Comparison of ENCODE assay signal across 1 cellular context in genomic region chr9:131125288-131126058, GRCh38.
TF ChIP-seq lines count a peak whose summit lies in the region.

TSS of gene NUP214 (plus strand) at chr9:131125586. CDS start at chr9:131125705, 119 bp downstream.

TF ChIP-seq in HepG2, 621 proteins besides CTCF, POLR2A, EP300 and RAD21 (continued from another document and continues in another):
- no peak for TF ChIP-seq NONO (IDR thresholded peaks at IDR 0.05)
- peak; percentile 98 for TF ChIP-seq NONO (CRISPR knock-in tag; conservative IDR thresholded peaks at IDR 0.05)
- TF ChIP-seq ZBTB25 (CRISPR knock-in tag; IDR thresholded peaks at IDR 0.05) = peak; percentile 79
- TF ChIP-seq RXRB (CRISPR knock-in tag; IDR thresholded peaks at IDR 0.05; ENCODE audit: borderline replicate concordance) = peak; percentile 67; the same call in 1 of the 2 replicates
- peak; percentile 95; the same call in 1 of the 2 replicates for TF ChIP-seq RFXAP (CRISPR knock-in tag; IDR thresholded peaks at IDR 0.05; ENCODE audit: borderline replicate concordance)
- TF ChIP-seq ZNF547 (CRISPR knock-in tag; IDR thresholded peaks at IDR 0.05) = peak; percentile 63; the same call in 1 of the 2 replicates
- peak; percentile 85; the same call in 1 of the 2 replicates for TF ChIP-seq ZNF468 (CRISPR knock-in tag; IDR thresholded peaks at IDR 0.05)
- no peak for TF ChIP-seq ZXDC (CRISPR knock-in tag; IDR thresholded peaks at IDR 0.05)
- TF ChIP-seq ZNF891 (CRISPR knock-in tag; IDR thresholded peaks at IDR 0.05) = no peak
- no peak for TF ChIP-seq ZNF224 (CRISPR knock-in tag; IDR thresholded peaks at IDR 0.05)
- peak; percentile 89 for TF ChIP-seq DR1 (CRISPR knock-in tag; IDR thresholded peaks at IDR 0.05)
- TF ChIP-seq HNF4G (IDR thresholded peaks at IDR 0.05; ENCODE audit: borderline replicate concordance, low read depth, low read length) = no peak; the same call in 1 of the 2 replicates
- TF ChIP-seq HNF4G (CRISPR knock-in tag; IDR thresholded peaks at IDR 0.05; ENCODE audit: borderline replicate concordance, low read depth) = peak; percentile 43; the same call in 1 of the 2 replicates
- TF ChIP-seq KLF6 (CRISPR knock-in tag; IDR thresholded peaks at IDR 0.05) = peak; percentile 92
- TF ChIP-seq ETS1 (CRISPR knock-in tag; IDR thresholded peaks at IDR 0.05) = no peak
- no peak for TF ChIP-seq ARNTL (CRISPR knock-in tag; IDR thresholded peaks at IDR 0.05)
- TF ChIP-seq YEATS2 (CRISPR knock-in tag; IDR thresholded peaks at IDR 0.05; ENCODE audit: borderline replicate concordance) = peak; percentile 99
- no peak for TF ChIP-seq ZBTB46 (CRISPR knock-in tag; IDR thresholded peaks at IDR 0.05; ENCODE audit: borderline replicate concordance)
- TF ChIP-seq FOXA1 (IDR thresholded peaks at IDR 0.05) = no peak
- peak; percentile 73 for TF ChIP-seq FOXA1 (CRISPR knock-in tag; IDR thresholded peaks at IDR 0.05)
- no peak for TF ChIP-seq MLXIP (CRISPR knock-in tag; IDR thresholded peaks at IDR 0.05; ENCODE audit: borderline replicate concordance)
- TF ChIP-seq HNRNPUL1 (IDR thresholded peaks at IDR 0.05; ENCODE audit: low read depth, low read length) = peak; percentile 71; the same call in 1 of the 2 replicates
- no peak for TF ChIP-seq RNF219 (CRISPR knock-in tag; IDR thresholded peaks at IDR 0.05)
- no peak for TF ChIP-seq SCMH1 (CRISPR knock-in tag; IDR thresholded peaks at IDR 0.05; ENCODE audit: borderline replicate concordance)
- TF ChIP-seq HOXA7 (CRISPR knock-in tag; IDR thresholded peaks at IDR 0.05) = no peak
- no peak for TF ChIP-seq ZNF615 (CRISPR knock-in tag; IDR thresholded peaks at IDR 0.05; ENCODE audit: borderline replicate concordance)
- TF ChIP-seq TCF7L2 (IDR thresholded peaks at IDR 0.05; ENCODE audit: low read depth, low read length) = no peak
- TF ChIP-seq ZNF816 (CRISPR knock-in tag; IDR thresholded peaks at IDR 0.05; ENCODE audit: borderline replicate concordance) = no peak
- TF ChIP-seq CCDC6 (CRISPR knock-in tag; IDR thresholded peaks at IDR 0.05) = peak; percentile 77; the same call in 1 of the 2 replicates
- no peak for TF ChIP-seq HNF4A (CRISPR knock-in tag; IDR thresholded peaks at IDR 0.05)
- no peak for TF ChIP-seq GLMP (CRISPR knock-in tag; IDR thresholded peaks at IDR 0.05; ENCODE audit: borderline replicate concordance)
- TF ChIP-seq ZFP36L2 (CRISPR knock-in tag; IDR thresholded peaks at IDR 0.05) = no peak
- peak; percentile 26 for TF ChIP-seq SSRP1 (CRISPR knock-in tag; IDR thresholded peaks at IDR 0.05)
- no peak for TF ChIP-seq NBN (conservative IDR thresholded peaks at IDR 0.05)
- no peak for TF ChIP-seq TBL1XR1 (IDR thresholded peaks at IDR 0.05; ENCODE audit: borderline replicate concordance, low read length, partially characterized antibody)
- no peak for TF ChIP-seq ZNF230 (CRISPR knock-in tag; IDR thresholded peaks at IDR 0.05)
- TF ChIP-seq ZNF335 (CRISPR knock-in tag; IDR thresholded peaks at IDR 0.05) = peak; percentile 69; the same call in 1 of the 2 replicates
- TF ChIP-seq HNF1A (IDR thresholded peaks at IDR 0.05; ENCODE audit: low read depth) = peak; percentile 35; the same call in 1 of the 2 replicates
- TF ChIP-seq HNF1A (CRISPR knock-in tag; IDR thresholded peaks at IDR 0.05; ENCODE audit: borderline replicate concordance) = peak; percentile 72
- peak; percentile 71 for TF ChIP-seq RXRA (CRISPR knock-in tag; IDR thresholded peaks at IDR 0.05)
- no peak for TF ChIP-seq ZNF282 (IDR thresholded peaks at IDR 0.05; ENCODE audit: partially characterized antibody)
- peak; percentile 99 for TF ChIP-seq KDM5A (IDR thresholded peaks at IDR 0.05; ENCODE audit: borderline replicate concordance, low read length)
- TF ChIP-seq ELF3 (CRISPR knock-in tag; IDR thresholded peaks at IDR 0.05) = peak; percentile 93
- peak; percentile 70; the same call in 1 of the 2 replicates for TF ChIP-seq KDM4B (CRISPR knock-in tag; IDR thresholded peaks at IDR 0.05)
- no peak for TF ChIP-seq DPF2 (CRISPR knock-in tag; IDR thresholded peaks at IDR 0.05; ENCODE audit: borderline replicate concordance, low read depth)
- TF ChIP-seq TAF1 (CRISPR knock-in tag; IDR thresholded peaks at IDR 0.05) = peak; percentile 90
- TF ChIP-seq FOXA3 (CRISPR knock-in tag; IDR thresholded peaks at IDR 0.05) = peak; percentile 77
- TF ChIP-seq ZKSCAN5 (CRISPR knock-in tag; IDR thresholded peaks at IDR 0.05) = no peak
- no peak for TF ChIP-seq FIP1L1 (IDR thresholded peaks at IDR 0.05; ENCODE audit: borderline replicate concordance, insufficient read depth, low read depth, low read length)
- peak; percentile 26; the same call in 1 of the 2 replicates for TF ChIP-seq ZBTB7B (CRISPR knock-in tag; IDR thresholded peaks at IDR 0.05)
